In genomic region chr12:53042607-53043454, GRCh38 we compare ENCODE assay signal across 13 cellular contexts. TPM values are rescaled to one million over a fixed set of nuclear protein-coding genes. Genes with fewer than 3 reads are reported as not detected.
A peak's percentile ranks its signal among the peaks of the same experiment; 100 is the strongest.
DNase-seq lines count a peak whose midpoint lies in the region; ATAC-seq lines count a peak whose summit lies in the region.
"Had no signal": no experiment of that assay in that cellular context is flagged by ENCODE, and none has a peak within 500 bp of the region (broad histone marks: within the 10 kb centered on the region; RNA-seq: fewer than 3 reads in every experiment).

No MANE protein-coding gene starts in this region.

- no peaks in the 10 kb centered on the region for H4K20me1 ChIP-seq in GM23248 (ENCODE audit: insufficient read depth)

- H3K4me1 Mint-ChIP-seq in stimulated activated naive CD8-positive, alpha-beta T cell treated with anti-CD3 and anti-CD28 coated beads, Interleukin-15, Interleukin-2, amounts not matched to agents 100 ng/mL and 50 ng/mL, for 24 hours (ENCODE audit: low read depth), result peaks cover 22% of the 10 kb centered on the region

- DNase-seq in stimulated activated naive CD8-positive, alpha-beta T cell treated with anti-CD3 and anti-CD28 coated beads, Interleukin-15, Interleukin-2, amounts not matched to agents 100 U/mL and 50 U/mL, for 24 hours, result no peak
- peak; percentile 33 for DNase-seq in SK-MEL-5 (ENCODE audit: low read depth, low spot score)
- DNase-seq in iPS-NIHi7 (ENCODE audit: extremely low spot score), result peak; percentile 20
- no peak for DNase-seq in NCI-H2081 (lab: John Stamatoyannopoulos, UW)
- DNase-seq in GM23248, result no peak
- DNase-seq in HK-2 (ENCODE audit: unreplicated experiment), result no peak
- DNase-seq in dermis blood vessel endothelial cell, result no peak
- DNase-seq: cortex of kidney, foreskin keratinocyte, KG1, NCI-H2107 had no signal

- no peaks in the 10 kb centered on the region for H3K9me3 ChIP-seq in GM23248 (ENCODE audit: low read depth)

- peaks cover 41% of the 10 kb centered on the region for H3K36me3 Mint-ChIP-seq in stimulated activated naive CD8-positive, alpha-beta T cell treated with anti-CD3 and anti-CD28 coated beads, Interleukin-15, Interleukin-2, amounts not matched to agents 100 ng/mL and 50 ng/mL, for 24 hours (ENCODE audit: low read depth)

- no peak overlapping the region for H3K9ac ChIP-seq in GM23248

- WGBS in GM23248 (ENCODE audit: low coverage in 1 of 2, low lambda C conversion rate in 2 of 2, missing lambda C conversion rate in 2 of 2), 2 experiments, result 54 to 57% methylated on average over 7 of the region's 7 CpGs

- no peaks in the 10 kb centered on the region for H3K9me3 Mint-ChIP-seq in stimulated activated naive CD8-positive, alpha-beta T cell treated with anti-CD3 and anti-CD28 coated beads, Interleukin-15, Interleukin-2, amounts not matched to agents 100 ng/mL and 50 ng/mL, for 24 hours

- peaks cover 23% of the 10 kb centered on the region for H3K4me1 ChIP-seq in GM23248 (ENCODE audit: insufficient read depth)
- H3K4me1 ChIP-seq: foreskin keratinocyte had no signal

- peaks cover 8% of the 10 kb centered on the region; the same call in 1 of the 2 replicates for H3K79me2 ChIP-seq in GM23248 (ENCODE audit: insufficient read depth)

- no peak for ATAC-seq in stimulated activated naive CD8-positive, alpha-beta T cell treated with anti-CD3 and anti-CD28 coated beads, Interleukin-15, Interleukin-2, amounts not matched to agents 100 U/mL and 50 U/mL, for 24 hours
- ATAC-seq: foreskin keratinocyte had no signal

- H3K4me2 ChIP-seq in GM23248 (ENCODE audit: unreplicated experiment), result no peak overlapping the region

- H3K4me3 Mint-ChIP-seq in stimulated activated naive CD8-positive, alpha-beta T cell treated with anti-CD3 and anti-CD28 coated beads, Interleukin-15, Interleukin-2, amounts not matched to agents 100 ng/mL and 50 ng/mL, for 24 hours, result no peak overlapping the region
- H3K4me3 Mint-ChIP-seq: CD14-positive monocyte had no signal

- no peaks in the 10 kb centered on the region for H3K9me2 ChIP-seq in GM23248 (ENCODE audit: insufficient read depth)

- in situ Hi-C loops in SK-MEL-5 (cut with HindIII; ENCODE audit: low pct_unique_long_range_greater_than_20kb, low sequenced_read_pairs) (no loop called here), GM23248 (cut with MboI) (no loop called here)

- H3K27me3 Mint-ChIP-seq in stimulated activated naive CD8-positive, alpha-beta T cell treated with anti-CD3 and anti-CD28 coated beads, Interleukin-15, Interleukin-2, amounts not matched to agents 100 ng/mL and 50 ng/mL, for 24 hours, result peaks cover 5% of the 10 kb centered on the region

- peaks cover 22% of the 10 kb centered on the region for H3K36me3 ChIP-seq in GM23248 (ENCODE audit: low read depth)

- peak overlapping the region; percentile 65 for H3K27ac Mint-ChIP-seq in stimulated activated naive CD8-positive, alpha-beta T cell treated with anti-CD3 and anti-CD28 coated beads, Interleukin-15, Interleukin-2, amounts not matched to agents 100 ng/mL and 50 ng/mL, for 24 hours
- H3K27ac Mint-ChIP-seq: CD14-positive monocyte had no signal

- no peak overlapping the region for H3K27ac ChIP-seq in GM23248
- H3K27ac ChIP-seq: foreskin keratinocyte had no signal

- no peak overlapping the region for H3K4me3 ChIP-seq in GM23248

- H3F3A ChIP-seq in GM23248 (ENCODE audit: insufficient read depth), result peaks cover 58% of the 10 kb centered on the region

- H3K27me3 ChIP-seq in GM23248 (replicated peaks; ENCODE audit: insufficient read depth), result no peaks in the 10 kb centered on the region
- H3K27me3 ChIP-seq: foreskin keratinocyte had no signal

- H2AFZ ChIP-seq in GM23248, result no peak overlapping the region

RNA-seq across cellular contexts. Expression of gene TNS2, which starts 7.0 kb away (rescaled TPM):
- total RNA-seq in SK-MEL-5 (2014; rRNA removed; shearing (Covaris generic)), result 13.9 and 15.9 TPM in 2 replicates
- 22.8 and 24.2 TPM in 2 replicates for polyA plus RNA-seq in SK-MEL-5 (2015; cell fraction: cytosol; rRNA removed)
- polyA plus RNA-seq in SK-MEL-5 (2015; cell fraction: nucleus; rRNA removed), result 101 and 107 TPM in 2 replicates
- 41.6 and 48.6 TPM in 2 replicates for total RNA-seq in GM23248 (2014; rRNA removed; shearing (Covaris generic))
- 24.1 and 26.1 TPM in 2 replicates for polyA plus RNA-seq in GM23248 (2016; fragmentation: Nextera tagmentation; extraction: Ambion mirVana)
- 56.2 and 56.5 TPM in 2 replicates for total RNA-seq in dermis blood vessel endothelial cell

RNA-seq across cellular contexts. Expression of gene SPRYD3, which starts 36.4 kb away (rescaled TPM):
- 31.8 and 32.4 TPM in 2 replicates for total RNA-seq in SK-MEL-5 (2014; rRNA removed; shearing (Covaris generic))
- 20.7 and 21.0 TPM in 2 replicates for polyA plus RNA-seq in SK-MEL-5 (2015; cell fraction: cytosol; rRNA removed)
- 8.5 and 12.0 TPM in 2 replicates for polyA plus RNA-seq in SK-MEL-5 (2015; cell fraction: nucleus; rRNA removed)
- 42.5 and 48.7 TPM in 2 replicates for total RNA-seq in GM23248 (2014; rRNA removed; shearing (Covaris generic))
- 54.7 and 55.5 TPM in 2 replicates for polyA plus RNA-seq in GM23248 (2016; fragmentation: Nextera tagmentation; extraction: Ambion mirVana)
- 13.1 and 16.5 TPM in 2 replicates for total RNA-seq in dermis blood vessel endothelial cell

RNA-seq across cellular contexts. Expression of gene EIF4B, which starts 36.6 kb away (rescaled TPM):
- total RNA-seq in SK-MEL-5 (2014; rRNA removed; shearing (Covaris generic)), result 995 and 1,087 TPM in 2 replicates
- polyA plus RNA-seq in SK-MEL-5 (2015; cell fraction: cytosol; rRNA removed), result 424 and 486 TPM in 2 replicates
- 135 and 229 TPM in 2 replicates for polyA plus RNA-seq in SK-MEL-5 (2015; cell fraction: nucleus; rRNA removed)
- total RNA-seq in GM23248 (2014; rRNA removed; shearing (Covaris generic)), result 436 and 501 TPM in 2 replicates
- 73.4 and 74.8 TPM in 2 replicates for polyA plus RNA-seq in GM23248 (2016; fragmentation: Nextera tagmentation; extraction: Ambion mirVana)
- 1,240 and 1,351 TPM in 2 replicates for total RNA-seq in dermis blood vessel endothelial cell

RNA-seq across cellular contexts. Expression of gene IGFBP6, which starts 54.6 kb away (rescaled TPM):
- 1.7 and 1.9 TPM in 2 replicates for total RNA-seq in SK-MEL-5 (2014; rRNA removed; shearing (Covaris generic))
- 2.0 and 4.6 TPM in 2 replicates for polyA plus RNA-seq in SK-MEL-5 (2015; cell fraction: cytosol; rRNA removed)
- 3.1 TPM in 1 of 2 replicates, not detected in the other for polyA plus RNA-seq in SK-MEL-5 (2015; cell fraction: nucleus; rRNA removed)
- 1,132 and 1,614 TPM in 2 replicates for total RNA-seq in GM23248 (2014; rRNA removed; shearing (Covaris generic))
- 1,827 and 1,899 TPM in 2 replicates for polyA plus RNA-seq in GM23248 (2016; fragmentation: Nextera tagmentation; extraction: Ambion mirVana)
- total RNA-seq in dermis blood vessel endothelial cell, result 4.9 and 7.0 TPM in 2 replicates
- polyA plus RNA-seq: CD14-positive monocyte had no signal

Comparison
In these comparisons a context has a peak if more than half of its experiments do, and no peak if none do; other contexts are left out.
1. DNase-seq: peak in SK-MEL-5 (single experiment) and iPS-NIHi7 (single experiment); none in stimulated activated naive CD8-positive, alpha-beta T cell treated with anti-CD3 and anti-CD28 coated beads, Interleukin-15, Interleukin-2, amounts not matched to agents 100 U/mL and 50 U/mL, for 24 hours (single experiment), NCI-H2081 (0 of 2), GM23248 (single experiment), HK-2 (single experiment) and dermis blood vessel endothelial cell (single experiment).